ENCODE assay signal across 26 cellular contexts in genomic region chr10:70139997-70140250, GRCh38.
"Had no signal": no experiment of that assay in that cellular context is flagged by ENCODE, and none has a peak within 500 bp of the region (broad histone marks: within the 10 kb centered on the region; RNA-seq: fewer than 3 reads in every experiment).

No MANE protein-coding gene starts in this region.

- DNase-seq: activated B cell treated with CpG ODN at 0.5 μM for 24 hours; activated CD4-positive, alpha-beta T cell treated with anti-CD3 and anti-CD28 coated beads for 1 hour; activated CD8-positive, alpha-beta T cell treated with anti-CD3 and anti-CD28 coated beads, Interleukin-2, amount 10 ng/mL, durations not matched to agents 7 days and 5 days; activated effector memory CD4-positive, alpha-beta T cell treated with Interleukin-2 at 50 U/mL for 16 hours; activated naive CD4-positive, alpha-beta T cell treated with Interleukin-2 at 50 U/mL for 16 hours; activated T-cell treated with anti-CD3 and anti-CD28 coated beads, Interleukin-2, amount 50 U/mL, for 1 hour; brain microvascular endothelial cell; Karpas-422; MM.1S; NCI-H1105; NCI-H1436; NCI-H1694 treated with DMSO at 0.1 percent for 48 hours; NCI-H2029 treated with DMSO at 0.1 percent for 48 hours; NCI-H345; NCI-H510A treated with DMSO at 0.1 percent for 48 hours; NCI-H69; NK-92 treated with Interleukin-12 subunit alpha and Interleukin-12 subunit beta, amount 100 ng/mL, for 24 hours; Peyer's patch; SHP77; SW 1271; T1000 had no signal

- H3K9me3 ChIP-seq: Peyer's patch, SJSA1 had no signal

- H3K9me3 Mint-ChIP-seq: activated B cell treated with CpG ODN at 0.5 μM for 24 hours; activated naive CD4-positive, alpha-beta T cell treated with anti-CD3 and anti-CD28 coated beads, Interleukin-2, amount 50 U/mL, for 72 hours; activated T-helper 1 cell treated with anti-CD3 and anti-CD28 coated beads, Interleukin-12 subunit alpha, Interleukin-12 subunit beta, Interleukin-2, Interleukin-4 antibody, amounts not matched to agents 30 ng/mL and 10 ng/mL and 1 ng/mL, durations not matched to agents 14 hours and 24 hours and 36 hours had no signal

- H3K27me3 Mint-ChIP-seq: activated B cell treated with CpG ODN at 0.5 μM for 24 hours had no signal

- H3K36me3 ChIP-seq: cardiac muscle cell had no signal

- H3K27me3 ChIP-seq: brain microvascular endothelial cell, cardiac muscle cell, Peyer's patch, SJSA1 had no signal

- ATAC-seq: activated CD8-positive, alpha-beta T cell treated with anti-CD3 and anti-CD28 coated beads, Interleukin-2, amount 10 ng/mL, durations not matched to agents 7 days and 5 days; activated naive CD4-positive, alpha-beta T cell treated with anti-CD3 and anti-CD28 coated beads, Interleukin-2, amount 50 U/mL, for 72 hours; SK-N-SH treated with all-trans-retinoic acid at 6 μM for 48 hours had no signal

- H3K4me1 ChIP-seq: SJSA1 had no signal

- H3K27ac Mint-ChIP-seq: activated B cell treated with CpG ODN at 0.5 μM for 24 hours; activated CD8-positive, alpha-beta T cell treated with anti-CD3 and anti-CD28 coated beads, Interleukin-2, amount 10 ng/mL, durations not matched to agents 7 days and 5 days; activated naive CD4-positive, alpha-beta T cell treated with anti-CD3 and anti-CD28 coated beads, Interleukin-2, amount 50 U/mL, for 72 hours; activated T-helper 1 cell treated with anti-CD3 and anti-CD28 coated beads, Interleukin-12 subunit alpha, Interleukin-12 subunit beta, Interleukin-2, Interleukin-4 antibody, amounts not matched to agents 30 ng/mL and 10 ng/mL and 1 ng/mL, durations not matched to agents 14 hours and 24 hours and 36 hours had no signal

- H3K27ac ChIP-seq: brain microvascular endothelial cell, cardiac muscle cell, Peyer's patch, SJSA1 had no signal

- H3K36me3 Mint-ChIP-seq: activated naive CD4-positive, alpha-beta T cell treated with anti-CD3 and anti-CD28 coated beads, Interleukin-2, amount 50 U/mL, for 72 hours had no signal

- H3K4me3 Mint-ChIP-seq: activated B cell treated with CpG ODN at 0.5 μM for 24 hours; activated CD8-positive, alpha-beta T cell treated with anti-CD3 and anti-CD28 coated beads, Interleukin-2, amount 10 ng/mL, durations not matched to agents 7 days and 5 days; activated T-helper 1 cell treated with anti-CD3 and anti-CD28 coated beads, Interleukin-12 subunit alpha, Interleukin-12 subunit beta, Interleukin-2, Interleukin-4 antibody, amounts not matched to agents 30 ng/mL and 10 ng/mL and 1 ng/mL, durations not matched to agents 14 hours and 24 hours and 36 hours had no signal

- H3K4me3 ChIP-seq: cardiac muscle cell, Peyer's patch, SJSA1 had no signal
